11 cellular contexts compared by ENCODE assay signal in the genomic region with DNA sequence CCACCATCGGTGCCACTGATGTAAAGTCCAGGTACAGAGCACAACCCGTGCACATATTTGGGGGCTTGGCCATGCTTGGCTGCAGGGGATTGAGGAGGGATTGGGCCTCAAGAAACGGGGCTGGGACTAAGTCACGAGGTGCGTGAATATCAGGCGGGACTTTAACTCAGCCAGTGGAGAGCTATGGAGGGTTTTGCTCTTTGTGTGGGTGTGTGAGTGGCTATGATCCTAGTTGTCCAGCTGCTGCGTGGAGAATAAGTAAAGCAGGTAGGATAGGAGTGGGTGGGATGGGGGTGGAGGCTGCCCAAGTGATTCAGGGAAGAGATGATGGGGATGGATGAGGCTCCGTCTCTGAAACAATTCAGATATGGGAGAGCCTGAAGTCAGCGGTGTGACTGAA.
DNase-seq lines count a peak whose midpoint lies in the region; ATAC-seq and TF ChIP-seq lines count a peak whose summit lies in the region.
"Had no signal": no experiment of that assay in that cellular context is flagged by ENCODE, and none has a peak within 500 bp of the region (broad histone marks: within the 10 kb centered on the region; RNA-seq: fewer than 3 reads in every experiment).

No MANE protein-coding gene starts in this region.

- no peak for TF ChIP-seq CTCF in choroid plexus epithelial cell (conservative IDR thresholded peaks at IDR 0.05; ENCODE audit: low read depth, low read length)

- ATAC-seq in GM18517 (IDR thresholded peaks at IDR 0.05; ENCODE audit: unreplicated experiment) (no peak), GM21786 (IDR thresholded peaks at IDR 0.05; ENCODE audit: unreplicated experiment) (no peak)

- H3K4me3 ChIP-seq in choroid plexus epithelial cell (ENCODE audit: low read depth, low read length): no peak overlapping the region
- H3K4me3 ChIP-seq: coronary artery had no signal

- DNase-seq in DMS53 (lab: John Stamatoyannopoulos, UW): peak; percentile 62
- DNase-seq in DMS53 treated with DMSO at 0.1 percent for 48 hours (lab: John Stamatoyannopoulos, UW; ENCODE audit: unreplicated experiment): no peak
- peak; percentile 50 for DNase-seq in NCI-H69 (lab: John Stamatoyannopoulos, UW)
- peak; percentile 61 for DNase-seq in choroid plexus epithelial cell (ENCODE audit: low read depth)
- peak; percentile 37 for DNase-seq in non-pigmented ciliary epithelial cell (ENCODE audit: low read depth)
- no peak for DNase-seq in SKM-1 treated with dmso at 0.1 percent for 144 hours (lab: John Stamatoyannopoulos, UW; ENCODE audit: unreplicated experiment)
- DNase-seq: head of caudate nucleus; stimulated activated naive CD4-positive, alpha-beta T cell treated with Interleukin-2 at 50 U/mL for 16 hours had no signal

Comparison
In these comparisons a context has a peak if more than half of its experiments do, and no peak if none do; other contexts are left out.
1. DNase-seq: peak in DMS53 (single experiment), NCI-H69 (single experiment), choroid plexus epithelial cell (single experiment) and non-pigmented ciliary epithelial cell (single experiment); none in DMS53 treated with DMSO at 0.1 percent for 48 hours (single experiment) and SKM-1 treated with dmso at 0.1 percent for 144 hours (single experiment).